In genomic region chr7:135773451-135773850, GRCh38 we compare ENCODE assay signal across 14 cellular contexts. TPM values are rescaled to one million over a fixed set of nuclear protein-coding genes. Genes with fewer than 3 reads are reported as not detected.
DNase-seq lines count a peak whose midpoint lies in the region; ATAC-seq and TF ChIP-seq lines count a peak whose summit lies in the region.
"Had no signal": no experiment of that assay in that cellular context is flagged by ENCODE, and none has a peak within 500 bp of the region (broad histone marks: within the 10 kb centered on the region; RNA-seq: fewer than 3 reads in every experiment).

No MANE protein-coding gene starts in this region.

- H3K4me1 ChIP-seq in left ventricle myocardium inferior (peaks cover 30% of the 10 kb centered on the region), colonic mucosa (peaks cover 4% of the 10 kb centered on the region), upper lobe of right lung (peaks cover 23% of the 10 kb centered on the region)

- ATAC-seq in Right ventricle myocardium inferior = no peak
- peak; percentile 60 for ATAC-seq in upper lobe of right lung
- no peak for ATAC-seq in GM18909 (IDR thresholded peaks at IDR 0.05; ENCODE audit: poor library complexity, unreplicated experiment)
- ATAC-seq in GM19452 (IDR thresholded peaks at IDR 0.05; ENCODE audit: unreplicated experiment) = no peak
- ATAC-seq: T-helper 17 cell had no signal

- H3K36me3 ChIP-seq in left ventricle myocardium inferior (no peaks in the 10 kb centered on the region), colonic mucosa (no peaks in the 10 kb centered on the region), upper lobe of right lung (no peaks in the 10 kb centered on the region)

- H3K27ac ChIP-seq in left ventricle myocardium inferior (replicated peaks) = peak overlapping the region; percentile 74
- H3K27ac ChIP-seq in colonic mucosa = peak overlapping the region; percentile 54
- peak overlapping the region; percentile 25 for H3K27ac ChIP-seq in upper lobe of right lung

- TF ChIP-seq CTCF in left ventricle myocardium inferior (IDR thresholded peaks at IDR 0.05; ENCODE audit: borderline replicate concordance) = no peak
- no peak for TF ChIP-seq CTCF in colonic mucosa (IDR thresholded peaks at IDR 0.05)
- no peak for TF ChIP-seq CTCF in upper lobe of right lung (IDR thresholded peaks at IDR 0.05)

- no peaks in the 10 kb centered on the region for H3K27me3 ChIP-seq in left ventricle myocardium inferior (ENCODE audit: low read depth)
- no peaks in the 10 kb centered on the region for H3K27me3 ChIP-seq in colonic mucosa
- H3K27me3 ChIP-seq in upper lobe of right lung = no peaks in the 10 kb centered on the region

- no peak for DNase-seq in left ventricle myocardium inferior
- no peak for DNase-seq in Right ventricle myocardium inferior (ENCODE audit: missing footprints)
- peak; percentile 59 for DNase-seq in NCI-H2196 (lab: John Stamatoyannopoulos, UW; ENCODE audit: unreplicated experiment)
- peak; percentile 42 for DNase-seq in colonic mucosa
- DNase-seq in upper lobe of right lung = no peak
- no peak for DNase-seq in activated CD8-positive, alpha-beta memory T cell treated with anti-CD3 and anti-CD28 coated beads, Interleukin-2, amount 50 U/mL, for 4 hours
- DNase-seq: activated CD4-positive, alpha-beta memory T cell treated with anti-CD3 and anti-CD28 coated beads for 36 hours; cerebellar nuclear complex; small intestine; T-helper 17 cell had no signal

- H3K4me3 ChIP-seq in left ventricle myocardium inferior = no peak overlapping the region
- no peak overlapping the region for H3K4me3 ChIP-seq in colonic mucosa
- no peak overlapping the region for H3K4me3 ChIP-seq in upper lobe of right lung

- H3K9me3 ChIP-seq in left ventricle myocardium inferior (replicated peaks) (peaks cover 10% of the 10 kb centered on the region), colonic mucosa (no peaks in the 10 kb centered on the region), upper lobe of right lung (no peaks in the 10 kb centered on the region)

- no peak overlapping the region for H3K9ac ChIP-seq in colonic mucosa (ENCODE audit: low read depth in 2 of 2, low read length in 2 of 2)

- intact Hi-C loops in left ventricle myocardium inferior (cut with micrococcal nuclease) = no loop called here
- intact Hi-C loops in Right ventricle myocardium inferior (cut with DNase I) = no loop called here
- intact Hi-C loops in colonic mucosa (cut with DNase I) = no loop called here
- intact Hi-C loops in upper lobe of right lung (cut with DNase I) = no loop called here

RNA-seq across cellular contexts. Expression of gene FAM180A, which starts 24.8 kb away (rescaled TPM):
- 19.7 TPM for total RNA-seq in left ventricle myocardium inferior
- total RNA-seq in Right ventricle myocardium inferior = 6.1 TPM
- 1 to 10 TPM in 1 of 2 donors, under 1 TPM in 1; 0.45 to 1.1 TPM for total RNA-seq in colonic mucosa
- 6.8 TPM for total RNA-seq in upper lobe of right lung
- total RNA-seq: activated CD4-positive, alpha-beta memory T cell treated with anti-CD3 and anti-CD28 coated beads for 36 hours; T-helper 17 cell had no signal

RNA-seq across cellular contexts. Expression of gene SLC13A4, which starts 45.5 kb away (rescaled TPM):
- total RNA-seq in left ventricle myocardium inferior (0.44 TPM), Right ventricle myocardium inferior (not detected), colonic mucosa (not detected), upper lobe of right lung (not detected)
- total RNA-seq: activated CD4-positive, alpha-beta memory T cell treated with anti-CD3 and anti-CD28 coated beads for 36 hours; LHCN-M2; T-helper 17 cell; urinary bladder had no signal

Comparison
In these comparisons a context has a peak if more than half of its experiments do, and no peak if none do; other contexts are left out.
1. DNase-seq: peak in NCI-H2196 (single experiment) and colonic mucosa (single experiment); none in left ventricle myocardium inferior (single experiment), Right ventricle myocardium inferior (single experiment), upper lobe of right lung (single experiment) and activated CD8-positive, alpha-beta memory T cell treated with anti-CD3 and anti-CD28 coated beads, Interleukin-2, amount 50 U/mL, for 4 hours (single experiment).
2. Peak in every context shown above with its lines, with median percentiles within 50 percentile points of each other: H3K27ac ChIP-seq.